In the genomic region with DNA sequence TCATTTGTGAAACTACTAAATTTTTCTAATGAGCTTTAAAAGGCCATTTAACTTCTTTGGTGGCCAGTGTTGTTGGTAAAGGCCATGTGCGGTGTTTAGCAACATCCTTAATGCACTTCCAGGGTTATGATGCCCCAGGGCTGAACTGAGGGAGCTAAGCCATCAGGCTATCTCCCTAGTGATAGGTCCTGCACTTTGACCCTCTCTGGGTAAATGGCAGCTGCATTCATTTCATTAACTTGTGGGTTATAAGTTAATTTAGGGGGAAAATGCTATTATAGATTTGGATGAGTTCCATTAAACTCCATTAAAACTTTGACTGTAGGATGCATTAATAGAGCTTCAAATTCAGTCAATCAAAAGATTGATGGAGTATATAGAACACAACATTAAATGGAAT, we compare ENCODE assay signal across 7 cellular contexts.
"Had no signal": no experiment of that assay in that cellular context is flagged by ENCODE, and none has a peak within 500 bp of the region (broad histone marks: within the 10 kb centered on the region; RNA-seq: fewer than 3 reads in every experiment).

No MANE protein-coding gene starts in this region.

- ATAC-seq: HepG2 had no signal

- DNase-seq: GM23248, GOT3, H9, HCEC 1CT, KBM-7 had no signal

- H3K4me3 ChIP-seq: GM23248 had no signal

- H3K27ac ChIP-seq: GM23248, HL-60 had no signal
